In genomic region chr9:33415152-33416038, GRCh38 we compare ENCODE assay signal across 1 cellular context.
TF ChIP-seq lines count a peak whose summit lies in the region.

No MANE protein-coding gene starts in this region.

TF ChIP-seq in liver, 16 proteins besides CTCF, POLR2A, EP300 and RAD21 (continued from another document):
- peak; percentile 83 for TF ChIP-seq REST (IDR thresholded peaks at IDR 0.05)
